28 cellular contexts compared by ENCODE assay signal in the genomic region with DNA sequence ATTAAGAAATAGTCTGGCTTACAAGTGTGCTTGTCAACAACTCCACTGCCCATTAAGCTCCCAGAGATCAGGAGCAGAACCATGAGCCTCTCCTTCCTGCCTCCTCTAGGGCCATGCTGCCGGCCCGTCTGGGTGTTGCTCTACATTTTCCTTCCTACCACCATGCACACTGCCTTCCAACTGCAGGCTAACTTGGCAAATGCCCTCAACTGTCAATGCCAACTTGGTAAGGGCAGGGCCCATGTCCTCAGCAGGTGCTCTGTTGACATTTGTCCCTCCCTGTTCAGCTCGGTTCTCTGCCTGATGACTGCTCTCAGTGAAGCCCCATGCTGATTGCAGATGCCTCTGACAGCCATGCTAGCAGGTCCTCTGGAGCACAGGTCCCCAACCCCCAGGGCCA.
"Had no signal": no experiment of that assay in that cellular context is flagged by ENCODE, and none has a peak within 500 bp of the region (broad histone marks: within the 10 kb centered on the region; RNA-seq: fewer than 3 reads in every experiment).

No MANE protein-coding gene starts in this region.

- H3K27ac ChIP-seq: colonic mucosa, epithelial cell of prostate, gastrocnemius medialis, parathyroid adenoma, skin epidermis, spleen, testis, tibial artery, upper lobe of left lung had no signal

- H3K4me1 ChIP-seq: colonic mucosa, gastrocnemius medialis, parathyroid adenoma, spleen, testis, tibial artery, upper lobe of left lung had no signal

- H3K36me3 ChIP-seq: colonic mucosa, gastrocnemius medialis, spleen, tibial artery, upper lobe of left lung had no signal

- DNase-seq: colonic mucosa; effector CD8-positive, alpha-beta T cell; endodermal cell; foreskin fibroblast; head of caudate nucleus; hippocampal formation; left colon; mesenchymal stem cell; mucosa of descending colon; naive B cell; spleen; stimulated activated CD4-positive, alpha-beta T cell treated with anti-CD3 and anti-CD28 coated beads, Interleukin-4, amount 100 ng/mL, for 4 hours; stimulated activated naive CD8-positive, alpha-beta T cell treated with anti-CD3 and anti-CD28 coated beads, Interleukin-15, Interleukin-2, amounts not matched to agents 100 U/mL and 50 U/mL, for 24 hours; substantia nigra; testis; tibial artery; upper lobe of left lung had no signal

- H3K27me3 ChIP-seq: colonic mucosa, gastrocnemius medialis, testis, upper lobe of left lung had no signal

- ATAC-seq: esophagus mucosa; left colon; mucosa of descending colon; stimulated activated memory B cell treated with anti-CD40 and anti-IgM and Interleukin-4, amounts not matched to agents 10 μg/mL and 1 μg/mL and 100 μg/mL, for 72 hours; stimulated activated naive CD8-positive, alpha-beta T cell treated with anti-CD3 and anti-CD28 coated beads, Interleukin-15, Interleukin-2, amounts not matched to agents 100 U/mL and 50 U/mL, for 24 hours had no signal

- H3K4me1 Mint-ChIP-seq: naive B cell; neural crest cell; stimulated activated memory B cell treated with anti-CD40 and anti-IgM and Interleukin-4, amounts not matched to agents 10 μg/mL and 1 μg/mL and 100 μg/mL, for 72 hours had no signal

- H3K27me3 Mint-ChIP-seq: dendritic cell treated with granulocyte-macrophage colony-stimulating factor and Interleukin-4, amounts not matched to agents 40 ng/mL and 50 ng/mL, for 4 days; naive B cell had no signal

- H3K4me3 ChIP-seq: colonic mucosa, gastrocnemius medialis, mucosa of descending colon, skin epidermis, spleen, testis, tibial artery, upper lobe of left lung had no signal

- H3K27ac Mint-ChIP-seq: dendritic cell treated with granulocyte-macrophage colony-stimulating factor and Interleukin-4, amounts not matched to agents 40 ng/mL and 50 ng/mL, for 4 days; endodermal cell; mesothelial cell of epicardium; naive B cell; natural killer cell treated with Interleukin-12 subunit alpha and Interleukin-12 subunit beta and Interleukin-15 and Interleukin-18, amount 100 ng/mL, for 72 hours; progenitor cell of endocrine pancreas; stimulated activated memory B cell treated with anti-CD40 and anti-IgM and Interleukin-4, amounts not matched to agents 10 μg/mL and 1 μg/mL and 100 μg/mL, for 72 hours had no signal

- H3K9me3 ChIP-seq: colonic mucosa, gastrocnemius medialis, mucosa of descending colon, spleen, testis, tibial artery, upper lobe of left lung had no signal

- H3K9me3 Mint-ChIP-seq: dendritic cell treated with granulocyte-macrophage colony-stimulating factor and Interleukin-4, amounts not matched to agents 40 ng/mL and 50 ng/mL, for 4 days; endodermal cell; mesothelial cell of epicardium; natural killer cell treated with Interleukin-12 subunit alpha and Interleukin-12 subunit beta and Interleukin-15 and Interleukin-18, amount 100 ng/mL, for 72 hours; neural crest cell; stimulated activated memory B cell treated with anti-CD40 and anti-IgM and Interleukin-4, amounts not matched to agents 10 μg/mL and 1 μg/mL and 100 μg/mL, for 72 hours had no signal

- H3K36me3 Mint-ChIP-seq: mesothelial cell of epicardium; naive B cell; natural killer cell treated with Interleukin-12 subunit alpha and Interleukin-12 subunit beta and Interleukin-15 and Interleukin-18, amount 100 ng/mL, for 72 hours; stimulated activated memory B cell treated with anti-CD40 and anti-IgM and Interleukin-4, amounts not matched to agents 10 μg/mL and 1 μg/mL and 100 μg/mL, for 72 hours had no signal

- H3K4me3 Mint-ChIP-seq: dendritic cell treated with granulocyte-macrophage colony-stimulating factor and Interleukin-4, amounts not matched to agents 40 ng/mL and 50 ng/mL, for 4 days; endodermal cell; mesothelial cell of epicardium; naive B cell; natural killer cell treated with Interleukin-12 subunit alpha and Interleukin-12 subunit beta and Interleukin-15 and Interleukin-18, amount 100 ng/mL, for 72 hours; neural crest cell; stimulated activated memory B cell treated with anti-CD40 and anti-IgM and Interleukin-4, amounts not matched to agents 10 μg/mL and 1 μg/mL and 100 μg/mL, for 72 hours had no signal
